In the genomic region with DNA sequence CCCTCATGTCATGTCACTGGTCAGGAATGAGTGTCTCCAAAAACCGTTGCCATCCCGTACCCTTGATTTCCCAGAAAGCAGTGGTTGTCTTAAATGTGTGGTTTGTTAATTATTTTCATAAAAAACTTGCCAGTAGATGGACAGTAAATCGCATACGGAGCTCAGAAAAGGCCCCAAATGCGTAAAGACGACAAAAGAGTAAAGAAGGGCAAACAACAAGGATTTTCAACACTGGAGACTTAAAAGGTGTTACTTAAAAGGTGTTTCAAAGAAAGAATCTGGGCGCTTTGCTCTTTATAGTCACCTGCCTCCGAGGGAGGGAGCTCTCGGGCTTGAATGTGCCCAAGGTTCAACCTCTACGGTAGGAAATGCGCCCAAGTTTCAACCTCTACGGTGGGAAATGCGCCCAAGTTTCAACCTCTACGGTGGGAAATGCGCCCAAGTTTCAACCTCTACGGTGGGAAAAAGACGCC, we compare ENCODE assay signal across 8 cellular contexts. TPM values are rescaled to one million over a fixed set of nuclear protein-coding genes. Genes with fewer than 3 reads are reported as not detected.
DNase-seq lines count a peak whose midpoint lies in the region; ATAC-seq and TF ChIP-seq lines count a peak whose summit lies in the region.

No MANE protein-coding gene starts in this region.

- no peak for DNase-seq in activated CD4-positive, alpha-beta T cell treated with anti-CD3 and anti-CD28 coated beads, Interleukin-2, amount 10 ng/mL, durations not matched to agents 24 days and 14 days
- DNase-seq in activated CD4-positive, alpha-beta T cell treated with anti-CD3 and anti-CD28 coated beads for 48 hours: no peak
- DNase-seq in MM.1S (peak; percentile 61), glutamatergic neuron (no peak), ovary (peak in 2 of 5 donors; percentile 45 to 65)
- no peak for DNase-seq in activated CD8-positive, alpha-beta T cell treated with anti-CD3 and anti-CD28 coated beads, Interleukin-2, amount 10 ng/mL, durations not matched to agents 7 days and 5 days
- DNase-seq in stimulated activated CD8-positive, alpha-beta memory T cell treated with anti-CD3 and anti-CD28 coated beads, Interleukin-4, amount 100 ng/mL, for 48 hours: no peak

- H3K36me3 ChIP-seq in HEK293 (ENCODE audit: control insufficient read depth in 2 of 2, insufficient read depth in 1 of 2, low read length in 2 of 2) (peaks cover 0 to 5% of the 10 kb centered on the region in 2 experiments; a peak in 2 of 3 replicates), MM.1S (replicated peaks; ENCODE audit: insufficient read depth, low read length) (no peaks in the 10 kb centered on the region), ovary (no peaks in the 10 kb centered on the region)

- H3K4me2 ChIP-seq in MM.1S (ENCODE audit: low read depth, low read length): peak overlapping the region; percentile 68

- CTCF ChIA-PET in HEK293 (lab: Yijun Ruan, JAX): interaction anchor here (0.6 to 2.1 kb wide), 10 partner anchors 10 to 340 kb away, joined by 3 to 8 read pairs (median 3); no protein-coding TSS in a partner anchor
- CTCF ChIA-PET in activated CD8-positive, alpha-beta T cell treated with anti-CD3 and anti-CD28 coated beads, Interleukin-2, amount 10 ng/mL, durations not matched to agents 7 days and 5 days (lab: Charles Lee): interaction anchor here (0.5 to 2.5 kb wide), 14 partner anchors 9 to 395 kb away, joined by 3 to 14 read pairs (median 4); partner anchors contain the start of genes HNRNPK and IDNK

- TF ChIP-seq EP300 in ovary (IDR thresholded peaks at IDR 0.05): no peak

- no peaks in the 10 kb centered on the region for H3K79me2 ChIP-seq in MM.1S (ENCODE audit: low read length)

- no peak for TF ChIP-seq POLR2A in ovary (IDR thresholded peaks at IDR 0.05)

- H3K9me3 ChIP-seq in HEK293 (ENCODE audit: control insufficient read depth, insufficient read depth, low read depth, low read length) (no peaks in the 10 kb centered on the region), MM.1S (replicated peaks; ENCODE audit: insufficient read depth, low read length) (no peaks in the 10 kb centered on the region), ovary (no peaks in the 10 kb centered on the region)

- H3K27me3 ChIP-seq in MM.1S (replicated peaks; ENCODE audit: insufficient read depth, low read length): no peaks in the 10 kb centered on the region
- no peaks in the 10 kb centered on the region for H3K27me3 ChIP-seq in ovary

- intact Hi-C loops in activated CD4-positive, alpha-beta T cell treated with anti-CD3 and anti-CD28 coated beads, Interleukin-2, amount 10 ng/mL, durations not matched to agents 24 days and 14 days (cut with micrococcal nuclease): loop anchor here (2.0 to 5.0 kb wide), 3 partner anchors 342 to 397 kb away; no protein-coding TSS in a partner anchor
- intact Hi-C loops in ovary (cut with DNase I): loop anchor here in 1 of 4 donors (10.0 kb wide), 1 partner anchor 54 kb away; no protein-coding TSS in a partner anchor

- H3K27ac Mint-ChIP-seq in activated CD4-positive, alpha-beta T cell treated with anti-CD3 and anti-CD28 coated beads, Interleukin-2, amount 10 ng/mL, durations not matched to agents 24 days and 14 days: peak overlapping the region; percentile 92
- peak overlapping the region; percentile 89 for H3K27ac Mint-ChIP-seq in activated CD8-positive, alpha-beta T cell treated with anti-CD3 and anti-CD28 coated beads, Interleukin-2, amount 10 ng/mL, durations not matched to agents 7 days and 5 days
- H3K27ac Mint-ChIP-seq in glutamatergic neuron (ENCODE audit: unreplicated experiment): peak overlapping the region; percentile 93

- no peaks in the 10 kb centered on the region for H3K9me2 ChIP-seq in MM.1S (replicated peaks; ENCODE audit: insufficient read depth, low read length)

- H3K4me1 ChIP-seq in HEK293 (ENCODE audit: control insufficient read depth, insufficient read depth, low read length) (peaks cover 2% of the 10 kb centered on the region; the same call in 1 of the 2 replicates), MM.1S (ENCODE audit: low read length) (0 out of 2 replicates have a peak, but pooled peaks cover 9% of the 10 kb centered on the region), ovary (ENCODE audit: insufficient read depth) (peaks cover 1% of the 10 kb centered on the region)

- peaks cover 11% of the 10 kb centered on the region for H3K4me1 Mint-ChIP-seq in activated CD4-positive, alpha-beta T cell treated with anti-CD3 and anti-CD28 coated beads, Interleukin-2, amount 10 ng/mL, durations not matched to agents 24 days and 14 days
- H3K4me1 Mint-ChIP-seq in activated CD8-positive, alpha-beta T cell treated with anti-CD3 and anti-CD28 coated beads, Interleukin-2, amount 10 ng/mL, durations not matched to agents 7 days and 5 days (ENCODE audit: low read depth): peaks cover 17% of the 10 kb centered on the region
- H3K4me1 Mint-ChIP-seq in glutamatergic neuron (ENCODE audit: low read depth, unreplicated experiment): peaks cover 6% of the 10 kb centered on the region

- H3K27ac ChIP-seq in HEK293 (ENCODE audit: extremely low read depth, low read depth, low read length) (peak overlapping the region; percentile 79), MM.1S (ENCODE audit: low read length) (peak overlapping the region; percentile 71; the same call in 1 of the 2 replicates), ovary (peak overlapping the region; percentile 84 to 90)

- TF ChIP-seq CTCF in HEK293 (tag by site-specific recombination; IDR thresholded peaks at IDR 0.05) (no peak), MM.1S (IDR thresholded peaks at IDR 0.05; ENCODE audit: low read length) (no peak; the same call in 1 of the 2 replicates), glutamatergic neuron (IDR thresholded peaks at IDR 0.05; ENCODE audit: partially characterized antibody, unreplicated experiment) (no peak), ovary (IDR thresholded peaks at IDR 0.05) (no peak)

- no peaks in the 10 kb centered on the region for H3K9me3 Mint-ChIP-seq in activated CD4-positive, alpha-beta T cell treated with anti-CD3 and anti-CD28 coated beads, Interleukin-2, amount 10 ng/mL, durations not matched to agents 24 days and 14 days
- no peaks in the 10 kb centered on the region for H3K9me3 Mint-ChIP-seq in activated CD8-positive, alpha-beta T cell treated with anti-CD3 and anti-CD28 coated beads, Interleukin-2, amount 10 ng/mL, durations not matched to agents 7 days and 5 days (ENCODE audit: insufficient read depth)
- H3K9me3 Mint-ChIP-seq in glutamatergic neuron (ENCODE audit: unreplicated experiment): peaks cover 4% of the 10 kb centered on the region

- peak overlapping the region; percentile 85 for H3K9ac ChIP-seq in MM.1S (ENCODE audit: low read length)

- no peaks in the 10 kb centered on the region for H4K20me1 ChIP-seq in MM.1S (ENCODE audit: insufficient read depth, low read length)

- peak overlapping the region; percentile 50 for H3K4me3 ChIP-seq in HEK293 (ENCODE audit: low read depth, low read length)
- H3K4me3 ChIP-seq in MM.1S (ENCODE audit: low read length): peak overlapping the region; percentile 78
- H3K4me3 ChIP-seq in ovary: peak overlapping the region; percentile 99

- no peaks in the 10 kb centered on the region for H3K27me3 Mint-ChIP-seq in activated CD4-positive, alpha-beta T cell treated with anti-CD3 and anti-CD28 coated beads, Interleukin-2, amount 10 ng/mL, durations not matched to agents 24 days and 14 days
- H3K27me3 Mint-ChIP-seq in activated CD8-positive, alpha-beta T cell treated with anti-CD3 and anti-CD28 coated beads, Interleukin-2, amount 10 ng/mL, durations not matched to agents 7 days and 5 days (ENCODE audit: low read depth): no peaks in the 10 kb centered on the region
- H3K27me3 Mint-ChIP-seq in glutamatergic neuron (ENCODE audit: unreplicated experiment): peaks cover 4% of the 10 kb centered on the region

- peaks cover 1% of the 10 kb centered on the region for H3K36me3 Mint-ChIP-seq in activated CD4-positive, alpha-beta T cell treated with anti-CD3 and anti-CD28 coated beads, Interleukin-2, amount 10 ng/mL, durations not matched to agents 24 days and 14 days (ENCODE audit: low read depth)
- peaks cover 2% of the 10 kb centered on the region for H3K36me3 Mint-ChIP-seq in activated CD8-positive, alpha-beta T cell treated with anti-CD3 and anti-CD28 coated beads, Interleukin-2, amount 10 ng/mL, durations not matched to agents 7 days and 5 days (ENCODE audit: low read depth)
- H3K36me3 Mint-ChIP-seq in glutamatergic neuron (ENCODE audit: unreplicated experiment): no peaks in the 10 kb centered on the region

- H2AFZ ChIP-seq in MM.1S (ENCODE audit: low read length): peak overlapping the region; percentile 64

- peak; percentile 31 for ATAC-seq in activated CD8-positive, alpha-beta T cell treated with anti-CD3 and anti-CD28 coated beads, Interleukin-2, amount 10 ng/mL, durations not matched to agents 7 days and 5 days

- 0 out of 2 replicates have a peak, but pooled peaks cover 5% of the 10 kb centered on the region for H3F3A ChIP-seq in MM.1S (ENCODE audit: insufficient read depth, low read length)

- POLR2A ChIA-PET in HEK293 (lab: Yijun Ruan, JAX): interaction anchor here (0.6 to 1.2 kb wide), 4 partner anchors 8 to 208 kb away, joined by 3 to 4 read pairs (median 3); no protein-coding TSS in a partner anchor
- POLR2A ChIA-PET in activated CD8-positive, alpha-beta T cell treated with anti-CD3 and anti-CD28 coated beads, Interleukin-2, amount 10 ng/mL, durations not matched to agents 7 days and 5 days (lab: Charles Lee): interaction anchor here (0.6 to 2.4 kb wide), 9 partner anchors 15 to 376 kb away, joined by 3 to 32 read pairs (median 5); partner anchors contain the start of genes HNRNPK, RMI1 and UBQLN1

- 2 to 3% (median 2%) methylated on average over 17 of the region's 17 CpGs for WGBS in ovary, 3 donors

- peak overlapping the region; percentile 87 for H3K4me3 Mint-ChIP-seq in activated CD4-positive, alpha-beta T cell treated with anti-CD3 and anti-CD28 coated beads, Interleukin-2, amount 10 ng/mL, durations not matched to agents 24 days and 14 days
- H3K4me3 Mint-ChIP-seq in activated CD8-positive, alpha-beta T cell treated with anti-CD3 and anti-CD28 coated beads, Interleukin-2, amount 10 ng/mL, durations not matched to agents 7 days and 5 days: peak overlapping the region; percentile 82
- peak overlapping the region; percentile 92 for H3K4me3 Mint-ChIP-seq in glutamatergic neuron (ENCODE audit: unreplicated experiment)

RNA-seq across cellular contexts. Expression of gene KIF27, which starts 0.7 kb away (rescaled TPM):
- total RNA-seq in activated CD4-positive, alpha-beta T cell treated with anti-CD3 and anti-CD28 coated beads, Interleukin-2, amount 10 ng/mL, durations not matched to agents 24 days and 14 days: 2.4 and 2.7 TPM in 2 replicates
- 1 to 10 TPM; 1.9 to 3.2 TPM for total RNA-seq in activated CD8-positive, alpha-beta T cell treated with anti-CD3 and anti-CD28 coated beads, Interleukin-2, amount 10 ng/mL, durations not matched to agents 7 days and 5 days
- 4.2 TPM for total RNA-seq in glutamatergic neuron (ENCODE audit: unreplicated experiment)
- total RNA-seq in ovary: 10 to 100 TPM in 4 of 7 donors, 1 to 10 TPM in 3; 7.4 to 16.2 (median 10.4) TPM
- 1 to 10 TPM; 1.5 to 4.3 TPM for polyA plus RNA-seq in ovary

RNA-seq across cellular contexts. Expression of gene HNRNPK, which starts 59.5 kb away (rescaled TPM):
- 892 and 897 TPM in 2 replicates for total RNA-seq in activated CD4-positive, alpha-beta T cell treated with anti-CD3 and anti-CD28 coated beads, Interleukin-2, amount 10 ng/mL, durations not matched to agents 24 days and 14 days
- 100 to 1,000 TPM; 683 to 726 TPM for total RNA-seq in activated CD8-positive, alpha-beta T cell treated with anti-CD3 and anti-CD28 coated beads, Interleukin-2, amount 10 ng/mL, durations not matched to agents 7 days and 5 days
- total RNA-seq in glutamatergic neuron (ENCODE audit: unreplicated experiment) (763 TPM), ovary (100 to 1,000 TPM; 302 to 565 (median 485) TPM)
- polyA plus RNA-seq in ovary: 100 to 1,000 TPM; 343 to 646 TPM
